In the genomic region with DNA sequence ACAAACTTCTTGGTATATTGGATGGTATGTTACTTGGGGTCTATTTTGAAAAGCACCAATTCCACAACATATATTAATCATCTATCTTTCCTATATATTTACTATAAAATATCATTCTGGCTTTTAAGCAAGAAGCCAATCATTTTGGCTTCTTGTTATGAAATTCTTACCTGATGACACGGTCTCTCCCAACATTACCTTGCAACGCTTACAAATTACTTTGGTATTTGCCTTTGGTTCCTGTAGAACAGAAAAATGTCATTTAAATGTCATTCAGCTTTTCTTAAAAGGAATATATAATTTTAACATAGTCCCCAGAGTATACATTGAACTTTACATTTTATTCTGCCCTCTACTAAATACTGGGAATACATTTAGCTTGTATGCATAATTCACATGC, we compare ENCODE assay signal across 24 cellular contexts.
"Had no signal": no experiment of that assay in that cellular context is flagged by ENCODE, and none has a peak within 500 bp of the region (broad histone marks: within the 10 kb centered on the region; RNA-seq: fewer than 3 reads in every experiment).

No MANE protein-coding gene starts in this region.

- H3K4me3 ChIP-seq: coronary artery, esophagus squamous epithelium, gastrocnemius medialis, heart left ventricle, hepatocyte, left lung, pancreas, right lobe of liver, suprapubic skin, transverse colon, upper lobe of right lung, uterus had no signal

- H3K4me1 ChIP-seq: esophagus squamous epithelium, gastrocnemius medialis, left lung, pancreas, right lobe of liver, suprapubic skin, transverse colon, upper lobe of right lung, uterus had no signal

- H3K79me2 ChIP-seq: hepatocyte had no signal

- H3K4me2 ChIP-seq: hepatocyte had no signal

- H3K9me3 ChIP-seq: esophagus squamous epithelium, gastrocnemius medialis, heart left ventricle, left lung, neutrophil, pancreas, right lobe of liver, suprapubic skin, transverse colon, upper lobe of right lung, uterus had no signal

- H3K27me3 ChIP-seq: esophagus squamous epithelium, gastrocnemius medialis, heart left ventricle, hepatocyte, left lung, neutrophil, pancreas, right lobe of liver, suprapubic skin, transverse colon, upper lobe of right lung, uterus had no signal

- H2AFZ ChIP-seq: hepatocyte had no signal

- ATAC-seq: gastrocnemius medialis; heart left ventricle; left cardiac atrium; left lung; natural killer cell; pancreas; right lobe of liver; stimulated activated naive CD8-positive, alpha-beta T cell treated with anti-CD3 and anti-CD28 coated beads, Interleukin-15, amount 100 ng/mL, for 72 hours; upper lobe of right lung had no signal

- DNase-seq: dermis blood vessel endothelial cell; effector memory CD4-positive, alpha-beta T cell; erythroblast; esophagus squamous epithelium; gastrocnemius medialis; heart left ventricle; kidney; left cardiac atrium; left lung; natural killer cell; pancreas; right lobe of liver; small intestine; stimulated activated CD4-positive, alpha-beta T cell treated with anti-CD3 and anti-CD28 coated beads, Interleukin-15, amount 100 ng/mL, for 24 hours; stimulated activated CD4-positive, alpha-beta T cell treated with anti-CD3 and anti-CD28 coated beads, Interleukin-2, amount 100 ng/mL, for 48 hours; stimulated activated naive CD4-positive, alpha-beta T cell; stimulated activated naive CD8-positive, alpha-beta T cell treated with anti-CD3 and anti-CD28 coated beads, Interleukin-15, amount 100 ng/mL, for 72 hours; transverse colon; upper lobe of right lung; uterus had no signal

- H3K36me3 ChIP-seq: heart left ventricle, left lung, neutrophil, pancreas, right lobe of liver, transverse colon, upper lobe of right lung, uterus had no signal

- H3K27ac ChIP-seq: coronary artery, esophagus squamous epithelium, gastrocnemius medialis, heart left ventricle, hepatocyte, left lung, neutrophil, pancreas, right lobe of liver, suprapubic skin, transverse colon, upper lobe of right lung, uterus had no signal
